1 cellular context compared by ENCODE assay signal in the genomic region with DNA sequence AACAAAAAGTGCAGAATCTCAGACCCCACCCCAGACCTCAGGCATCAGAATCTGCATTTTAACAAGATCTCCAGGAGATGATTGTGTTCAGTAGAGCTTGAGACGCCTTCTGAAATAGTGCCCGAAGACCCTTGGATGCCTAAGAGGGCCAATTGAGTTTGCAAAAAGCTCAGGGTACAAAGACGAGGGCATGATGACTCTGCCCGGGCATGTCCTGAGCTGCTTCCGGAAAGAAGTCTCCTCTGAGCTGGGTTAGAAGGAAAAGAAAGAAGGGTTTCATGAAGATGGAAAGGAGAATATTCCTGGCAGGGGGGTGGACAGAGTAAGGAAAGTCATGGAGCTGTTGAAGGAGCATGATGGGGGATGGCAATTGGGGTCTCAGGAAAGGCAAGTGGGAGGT.
TF ChIP-seq lines count a peak whose summit lies in the region.

No MANE protein-coding gene starts in this region.

TF ChIP-seq in WTC11, 78 proteins besides CTCF, POLR2A, EP300 and RAD21 (continued from another document):
- TF ChIP-seq, protein P1, sequence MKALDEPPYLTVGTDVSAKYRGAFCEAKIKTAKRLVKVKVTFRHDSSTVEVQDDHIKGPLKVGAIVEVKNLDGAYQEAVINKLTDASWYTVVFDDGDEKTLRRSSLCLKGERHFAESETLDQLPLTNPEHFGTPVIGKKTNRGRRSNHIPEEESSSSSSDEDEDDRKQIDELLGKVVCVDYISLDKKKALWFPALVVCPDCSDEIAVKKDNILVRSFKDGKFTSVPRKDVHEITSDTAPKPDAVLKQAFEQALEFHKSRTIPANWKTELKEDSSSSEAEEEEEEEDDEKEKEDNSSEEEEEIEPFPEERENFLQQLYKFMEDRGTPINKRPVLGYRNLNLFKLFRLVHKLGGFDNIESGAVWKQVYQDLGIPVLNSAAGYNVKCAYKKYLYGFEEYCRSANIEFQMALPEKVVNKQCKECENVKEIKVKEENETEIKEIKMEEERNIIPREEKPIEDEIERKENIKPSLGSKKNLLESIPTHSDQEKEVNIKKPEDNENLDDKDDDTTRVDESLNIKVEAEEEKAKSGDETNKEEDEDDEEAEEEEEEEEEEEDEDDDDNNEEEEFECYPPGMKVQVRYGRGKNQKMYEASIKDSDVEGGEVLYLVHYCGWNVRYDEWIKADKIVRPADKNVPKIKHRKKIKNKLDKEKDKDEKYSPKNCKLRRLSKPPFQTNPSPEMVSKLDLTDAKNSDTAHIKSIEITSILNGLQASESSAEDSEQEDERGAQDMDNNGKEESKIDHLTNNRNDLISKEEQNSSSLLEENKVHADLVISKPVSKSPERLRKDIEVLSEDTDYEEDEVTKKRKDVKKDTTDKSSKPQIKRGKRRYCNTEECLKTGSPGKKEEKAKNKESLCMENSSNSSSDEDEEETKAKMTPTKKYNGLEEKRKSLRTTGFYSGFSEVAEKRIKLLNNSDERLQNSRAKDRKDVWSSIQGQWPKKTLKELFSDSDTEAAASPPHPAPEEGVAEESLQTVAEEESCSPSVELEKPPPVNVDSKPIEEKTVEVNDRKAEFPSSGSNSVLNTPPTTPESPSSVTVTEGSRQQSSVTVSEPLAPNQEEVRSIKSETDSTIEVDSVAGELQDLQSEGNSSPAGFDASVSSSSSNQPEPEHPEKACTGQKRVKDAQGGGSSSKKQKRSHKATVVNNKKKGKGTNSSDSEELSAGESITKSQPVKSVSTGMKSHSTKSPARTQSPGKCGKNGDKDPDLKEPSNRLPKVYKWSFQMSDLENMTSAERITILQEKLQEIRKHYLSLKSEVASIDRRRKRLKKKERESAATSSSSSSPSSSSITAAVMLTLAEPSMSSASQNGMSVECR (CRISPR knock-in tag; IDR thresholded peaks at IDR 0.05; ENCODE audit: borderline replicate concordance) = no peak
- TF ChIP-seq ZNF416 (CRISPR knock-in tag; IDR thresholded peaks at IDR 0.05) = no peak
